In the genomic region with DNA sequence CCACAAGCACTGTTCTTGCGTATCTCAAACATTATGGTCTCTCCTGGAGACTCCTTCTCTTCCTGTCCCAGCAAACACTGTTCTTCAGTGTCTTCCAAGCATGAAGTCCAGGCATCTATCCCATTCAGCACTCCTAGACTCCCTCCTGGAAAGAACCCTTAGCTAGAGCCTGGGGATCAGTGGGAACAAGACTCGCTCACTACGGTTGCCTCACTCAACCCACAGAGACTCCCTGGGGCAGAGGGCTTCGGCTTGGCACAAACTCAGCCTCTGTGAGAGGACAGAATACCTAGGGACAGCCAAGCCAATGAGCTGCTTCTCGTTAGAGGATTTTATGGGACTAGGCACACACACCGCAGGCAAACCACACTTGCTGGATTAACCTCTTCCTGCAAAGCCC, we compare ENCODE assay signal across 14 cellular contexts.
A peak's percentile ranks its signal among the peaks of the same experiment; 100 is the strongest.
DNase-seq lines count a peak whose midpoint lies in the region; ATAC-seq and TF ChIP-seq lines count a peak whose summit lies in the region.
"Had no signal": no experiment of that assay in that cellular context is flagged by ENCODE, and none has a peak within 500 bp of the region (broad histone marks: within the 10 kb centered on the region; RNA-seq: fewer than 3 reads in every experiment).

No MANE protein-coding gene starts in this region.

- H3K27me3 ChIP-seq in right atrium auricular region (no peaks in the 10 kb centered on the region), mammary epithelial cell (ENCODE audit: insufficient read depth, low read length) (no peaks in the 10 kb centered on the region), stomach (peaks cover 0 to 18% (median 0%) of the 10 kb centered on the region in 3 donors)

- dilution Hi-C loops in mammary epithelial cell (cut with HindIII; ENCODE audit: low sequenced_read_pairs) = no loop called here

- H3K4me3 ChIP-seq in right atrium auricular region = peak overlapping the region in 1 of 2 donors; percentile 2
- no peak overlapping the region for H3K4me3 ChIP-seq in mammary epithelial cell (replicated peaks in 1 of 3; ENCODE audit: insufficient read depth in 1 of 3, low read depth in 2 of 3, low read length in 3 of 3)
- H3K4me3 ChIP-seq in mesodermal cell (ENCODE audit: extremely low read depth, insufficient read depth, low read length, poor library complexity, severe bottlenecking) = no peak overlapping the region
- H3K4me3 ChIP-seq in stomach = no peak overlapping the region
- no peak overlapping the region for H3K4me3 ChIP-seq in foreskin fibroblast (ENCODE audit: low read depth in 1 of 2, low read length in 2 of 2)
- H3K4me3 ChIP-seq: A549, skin epidermis had no signal

- DNase-seq in Right ventricle myocardium inferior (ENCODE audit: missing footprints) (no peak), right atrium auricular region (ENCODE audit: low spot score) (no peak), mammary epithelial cell (peak; percentile 42), SKM-1 treated with dmso at 0.1 percent for 144 hours (lab: John Stamatoyannopoulos, UW; ENCODE audit: unreplicated experiment) (no peak), putamen (ENCODE audit: low spot score) (no peak), stomach (no peak), foreskin fibroblast (no peak)
- DNase-seq: activated naive CD8-positive, alpha-beta T cell treated with anti-CD3 and anti-CD28 coated beads, Interleukin-2, amount 10 ng/mL, durations not matched to agents 7 days and 5 days; effector CD8-positive, alpha-beta T cell; foreskin melanocyte had no signal

- no TSS peak for BruUV-seq in mammary epithelial cell (replicated peaks; lab: Mats Ljungman, UMichigan)

- peak overlapping the region; percentile 85 for H3K4me2 ChIP-seq in mammary epithelial cell (ENCODE audit: insufficient read depth, low read depth, low read length)
- H3K4me2 ChIP-seq: A549 had no signal

- H3K4me1 ChIP-seq in right atrium auricular region = peaks cover 0 to 42% of the 10 kb centered on the region in 2 donors
- peaks cover 33% of the 10 kb centered on the region for H3K4me1 ChIP-seq in mammary epithelial cell (ENCODE audit: insufficient read depth, low read length)
- H3K4me1 ChIP-seq in mesodermal cell (ENCODE audit: control insufficient read depth, insufficient read depth, low read length, poor library complexity, severe bottlenecking) = peaks cover 49% of the 10 kb centered on the region
- peaks cover 15 to 51% (median 38%) of the 10 kb centered on the region in 4 donors for H3K4me1 ChIP-seq in stomach

- no peak for TF ChIP-seq EP300 in stomach (IDR thresholded peaks at IDR 0.05)

- no peak overlapping the region for H2AFZ ChIP-seq in mammary epithelial cell (ENCODE audit: low read depth, low read length)

- CTCF ChIA-PET in mammary epithelial cell (lab: Charles Lee; ENCODE audit: low non-redundant PET) = no interaction called here

- TF ChIP-seq CTCF in right atrium auricular region (IDR thresholded peaks at IDR 0.05) = no peak
- TF ChIP-seq CTCF in mammary epithelial cell (conservative IDR thresholded peaks at IDR 0.05 in 1 of 2, IDR thresholded peaks at IDR 0.05 in 1 of 2; ENCODE audit: extremely low read depth in 1 of 2, insufficient read depth in 1 of 2, low read depth in 1 of 2, low read length in 2 of 2) = no peak
- TF ChIP-seq CTCF in stomach (IDR thresholded peaks at IDR 0.05) = no peak
- TF ChIP-seq CTCF in foreskin fibroblast (IDR thresholded peaks at IDR 0.05; ENCODE audit: low read depth, low read length) = no peak

- WGBS in mammary epithelial cell (ENCODE audit: low coverage, missing lambda C conversion rate) = 23% methylated on average over 6 of the region's 6 CpGs
- WGBS in mesodermal cell (ENCODE audit: insufficient coverage in 2 of 2), 2 experiments = 79 to 91% methylated on average over 2 to 5 of the region's 6 CpGs
- WGBS in stomach, 5 donors = 54 to 72% (median 64%) methylated on average over 5 to 6 of the region's 6 CpGs

- intact Hi-C loops in Right ventricle myocardium inferior (cut with DNase I) (no loop called here), mammary epithelial cell (cut with micrococcal nuclease) (no loop called here), stomach (cut with DNase I; ENCODE audit: low total_unique reads) (no loop called here)

- no peaks in the 10 kb centered on the region for H4K20me1 ChIP-seq in mammary epithelial cell (ENCODE audit: insufficient read depth, low read length)

- no peak overlapping the region for H3K9ac ChIP-seq in mammary epithelial cell (ENCODE audit: insufficient read depth, low read length)

- H3K36me3 ChIP-seq in right atrium auricular region = no peaks in the 10 kb centered on the region
- H3K36me3 ChIP-seq in mammary epithelial cell (ENCODE audit: insufficient read depth, low read length) = peaks cover 6% of the 10 kb centered on the region
- H3K36me3 ChIP-seq in mesodermal cell (ENCODE audit: control insufficient read depth, insufficient read depth, low read length) = peaks cover 21% of the 10 kb centered on the region
- peaks cover 0 to 3% (median 0%) of the 10 kb centered on the region in 4 donors for H3K36me3 ChIP-seq in stomach

- H3K9me3 ChIP-seq in right atrium auricular region = no peaks in the 10 kb centered on the region
- H3K9me3 ChIP-seq in mammary epithelial cell (replicated peaks; ENCODE audit: insufficient read depth, low read length) = no peaks in the 10 kb centered on the region
- H3K9me3 ChIP-seq in mesodermal cell (ENCODE audit: control insufficient read depth, low read length) = no peaks in the 10 kb centered on the region
- no peaks in the 10 kb centered on the region for H3K9me3 ChIP-seq in stomach
- H3K9me3 ChIP-seq: A549 had no signal

- no peak overlapping the region for H3K27ac ChIP-seq in right atrium auricular region
- H3K27ac ChIP-seq in mammary epithelial cell (ENCODE audit: insufficient read depth, low read depth, low read length) = no peak overlapping the region
- H3K27ac ChIP-seq in mesodermal cell (ENCODE audit: low read depth, low read length, severe bottlenecking) = peak overlapping the region; percentile 16
- H3K27ac ChIP-seq in stomach = peak overlapping the region in 2 of 5 donors; percentile 54 to 86
- H3K27ac ChIP-seq: A549, HL-60 had no signal

- TF ChIP-seq POLR2A in stomach (IDR thresholded peaks at IDR 0.05) = no peak

- peaks cover 93% of the 10 kb centered on the region for H3K79me2 ChIP-seq in mammary epithelial cell (ENCODE audit: insufficient read depth, low read length)

- in situ Hi-C loops in mammary epithelial cell (cut with MboI; ENCODE audit: low sequenced_read_pairs in 2 of 2) = no loop called here

- ATAC-seq in Right ventricle myocardium inferior = peak; percentile 34
- ATAC-seq: A549 had no signal
